In genomic region chr12:8504351-8504750, GRCh38 we compare ENCODE assay signal across 22 cellular contexts. TPM values are rescaled to one million over a fixed set of nuclear protein-coding genes. Genes with fewer than 3 reads are reported as not detected.
A peak's percentile ranks its signal among the peaks of the same experiment; 100 is the strongest.
DNase-seq lines count a peak whose midpoint lies in the region; ATAC-seq and TF ChIP-seq lines count a peak whose summit lies in the region.
"Had no signal": no experiment of that assay in that cellular context is flagged by ENCODE, and none has a peak within 500 bp of the region (broad histone marks: within the 10 kb centered on the region; RNA-seq: fewer than 3 reads in every experiment).

No MANE protein-coding gene starts in this region.

- H3K27ac ChIP-seq in foreskin keratinocyte: no peak overlapping the region
- H3K27ac ChIP-seq in dorsolateral prefrontal cortex: no peak overlapping the region
- H3K27ac ChIP-seq: BLaER1 had no signal

- peaks cover 4% of the 10 kb centered on the region for H3K4me1 Mint-ChIP-seq in activated T-helper 2 cell treated with anti-CD3 and anti-CD28 coated beads, Interferon-gamma antibody, Interleukin-2, Interleukin-4, amounts not matched to agents 10 μg/mL and 5 μg/mL and 100 μg/mL, durations not matched to agents 14 hours and 24 hours and 36 hours (ENCODE audit: low read depth)

- peak; percentile 29 for ATAC-seq in foreskin keratinocyte
- no peak for ATAC-seq in GM21825 (IDR thresholded peaks at IDR 0.05; ENCODE audit: unreplicated experiment)
- no peak for ATAC-seq in HG03469 (IDR thresholded peaks at IDR 0.05; ENCODE audit: unreplicated experiment)

- no peaks in the 10 kb centered on the region for H3K4me1 ChIP-seq in foreskin keratinocyte
- H3K4me1 ChIP-seq: BE2C, Caco-2 had no signal

- H3K27ac Mint-ChIP-seq in activated T-helper 2 cell treated with anti-CD3 and anti-CD28 coated beads, Interferon-gamma antibody, Interleukin-2, Interleukin-4, amounts not matched to agents 10 μg/mL and 5 μg/mL and 100 μg/mL, durations not matched to agents 14 hours and 24 hours and 36 hours: no peak overlapping the region
- H3K27ac Mint-ChIP-seq: CD14-positive monocyte; CD4-positive, alpha-beta memory T cell; CD4-positive, CD25-positive, alpha-beta regulatory T cell; CD8-positive, alpha-beta memory T cell had no signal

- H3K4me3 Mint-ChIP-seq in activated T-helper 2 cell treated with anti-CD3 and anti-CD28 coated beads, Interferon-gamma antibody, Interleukin-2, Interleukin-4, amounts not matched to agents 10 μg/mL and 5 μg/mL and 100 μg/mL, durations not matched to agents 14 hours and 24 hours and 36 hours (ENCODE audit: low read depth): no peak overlapping the region
- H3K4me3 Mint-ChIP-seq: CD14-positive monocyte; CD4-positive, alpha-beta memory T cell; CD4-positive, CD25-positive, alpha-beta regulatory T cell; CD8-positive, alpha-beta memory T cell had no signal

- TF ChIP-seq CTCF in epithelial cell of esophagus (IDR thresholded peaks at IDR 0.05; ENCODE audit: insufficient read depth, low read depth, low read length, missing control alignments): no peak
- no peak for TF ChIP-seq CTCF in foreskin keratinocyte (conservative IDR thresholded peaks at IDR 0.05)
- no peak for TF ChIP-seq CTCF in dorsolateral prefrontal cortex (IDR thresholded peaks at IDR 0.05 in 54 of 56, conservative IDR thresholded peaks at IDR 0.05 in 2 of 56; ENCODE audit: low read depth in 1 of 56, partially characterized antibody in 56 of 56)

- H3K27me3 ChIP-seq in foreskin keratinocyte (peaks cover 8% of the 10 kb centered on the region), dorsolateral prefrontal cortex (peaks cover 0 to 8% (median 0%) of the 10 kb centered on the region in 45 donors)
- H3K27me3 ChIP-seq: BE2C, BLaER1 had no signal

- H3K9me3 Mint-ChIP-seq in activated T-helper 2 cell treated with anti-CD3 and anti-CD28 coated beads, Interferon-gamma antibody, Interleukin-2, Interleukin-4, amounts not matched to agents 10 μg/mL and 5 μg/mL and 100 μg/mL, durations not matched to agents 14 hours and 24 hours and 36 hours: no peaks in the 10 kb centered on the region
- H3K9me3 Mint-ChIP-seq: CD14-positive monocyte; CD4-positive, alpha-beta memory T cell; CD8-positive, alpha-beta memory T cell had no signal

- H3K36me3 Mint-ChIP-seq in activated T-helper 2 cell treated with anti-CD3 and anti-CD28 coated beads, Interferon-gamma antibody, Interleukin-2, Interleukin-4, amounts not matched to agents 10 μg/mL and 5 μg/mL and 100 μg/mL, durations not matched to agents 14 hours and 24 hours and 36 hours (ENCODE audit: low read depth): no peaks in the 10 kb centered on the region
- H3K36me3 Mint-ChIP-seq: CD4-positive, alpha-beta memory T cell; CD4-positive, CD25-positive, alpha-beta regulatory T cell; CD8-positive, alpha-beta memory T cell had no signal

- H3K4me3 ChIP-seq in epithelial cell of esophagus (ENCODE audit: low read length) (no peak overlapping the region), dorsolateral prefrontal cortex (no peak overlapping the region)
- H3K4me3 ChIP-seq: BLaER1 had no signal

- peaks cover 41% of the 10 kb centered on the region for H3K27me3 Mint-ChIP-seq in activated T-helper 2 cell treated with anti-CD3 and anti-CD28 coated beads, Interferon-gamma antibody, Interleukin-2, Interleukin-4, amounts not matched to agents 10 μg/mL and 5 μg/mL and 100 μg/mL, durations not matched to agents 14 hours and 24 hours and 36 hours (ENCODE audit: low read depth)

- DNase-seq in RKO (ENCODE audit: low spot score) (peak; percentile 78), epithelial cell of esophagus (ENCODE audit: low read depth) (peak; percentile 27), foreskin keratinocyte (peak in 1 of 2 donors; percentile 34), dorsolateral prefrontal cortex (no peak)
- DNase-seq in activated T-helper 2 cell treated with anti-CD3 and anti-CD28 coated beads, Interferon-gamma antibody, Interleukin-2, Interleukin-4, amounts not matched to agents 10 μg/mL and 5 μg/mL and 100 μg/mL, durations not matched to agents 14 hours and 24 hours and 36 hours (ENCODE audit: low spot score): no peak
- DNase-seq: 8988T; ACHN; BE2C; C1 segment of cervical spinal cord; Caco-2; Calu3; CD4-positive, alpha-beta memory T cell; CD4-positive, CD25-positive, alpha-beta regulatory T cell; CD8-positive, alpha-beta memory T cell; DMS79 treated with DMSO at 0.1 percent for 48 hours; GF-D8 had no signal

- intact Hi-C loops in dorsolateral prefrontal cortex (cut with DNase I): no loop called here
- intact Hi-C loops in activated T-helper 2 cell treated with anti-CD3 and anti-CD28 coated beads, Interferon-gamma antibody, Interleukin-2, Interleukin-4, amounts not matched to agents 10 μg/mL and 5 μg/mL and 100 μg/mL, durations not matched to agents 14 hours and 24 hours and 36 hours (cut with micrococcal nuclease): no loop called here

RNA-seq across cellular contexts. Expression of gene CLEC4D, which starts 9.0 kb away (rescaled TPM):
- total RNA-seq in foreskin keratinocyte (not detected in 2 replicates), dorsolateral prefrontal cortex (1 to 10 TPM in 3 of 120 experiments, under 1 TPM in 22, not detected in 95; 0.23 to 1.9 (median 0.55) TPM)
- not detected in 2 replicates for polyA plus RNA-seq in foreskin keratinocyte
- total RNA-seq in activated T-helper 2 cell treated with anti-CD3 and anti-CD28 coated beads, Interferon-gamma antibody, Interleukin-2, Interleukin-4, amounts not matched to agents 10 μg/mL and 5 μg/mL and 100 μg/mL, durations not matched to agents 14 hours and 24 hours and 36 hours: not detected in 2 replicates
- total RNA-seq: A673; Caco-2; Calu3; CD4-positive, alpha-beta memory T cell; CD4-positive, CD25-positive, alpha-beta regulatory T cell; CD8-positive, alpha-beta memory T cell had no signal
- polyA plus RNA-seq: AG04450; CD4-positive, alpha-beta memory T cell; CD4-positive, CD25-positive, alpha-beta regulatory T cell; CD8-positive, alpha-beta memory T cell had no signal

RNA-seq across cellular contexts. Expression of gene CLEC4E, which starts 36.4 kb away (rescaled TPM):
- total RNA-seq in foreskin keratinocyte (not detected in 2 replicates), dorsolateral prefrontal cortex (10 to 100 TPM in 3 of 120 experiments, 1 to 10 TPM in 86, under 1 TPM in 18, not detected in 13; 0.31 to 11.9 (median 2.3) TPM)
- not detected in 2 replicates for polyA plus RNA-seq in foreskin keratinocyte
- not detected in 2 replicates for total RNA-seq in activated T-helper 2 cell treated with anti-CD3 and anti-CD28 coated beads, Interferon-gamma antibody, Interleukin-2, Interleukin-4, amounts not matched to agents 10 μg/mL and 5 μg/mL and 100 μg/mL, durations not matched to agents 14 hours and 24 hours and 36 hours
- total RNA-seq: A673; Caco-2; Calu3; CD4-positive, CD25-positive, alpha-beta regulatory T cell; CD8-positive, alpha-beta memory T cell had no signal
- polyA plus RNA-seq: AG04450; CD4-positive, alpha-beta memory T cell; CD8-positive, alpha-beta memory T cell had no signal

RNA-seq across cellular contexts. Expression of gene CLEC6A, which starts 48.6 kb away (rescaled TPM):
- total RNA-seq in foreskin keratinocyte: not detected in 2 replicates
- not detected in 2 replicates for polyA plus RNA-seq in foreskin keratinocyte
- total RNA-seq in dorsolateral prefrontal cortex: under 1 TPM in 1 of 120 experiments, not detected in 119; 0.59 TPM
- total RNA-seq in activated T-helper 2 cell treated with anti-CD3 and anti-CD28 coated beads, Interferon-gamma antibody, Interleukin-2, Interleukin-4, amounts not matched to agents 10 μg/mL and 5 μg/mL and 100 μg/mL, durations not matched to agents 14 hours and 24 hours and 36 hours: not detected in 2 replicates
- total RNA-seq: A673; Caco-2; Calu3; CD4-positive, alpha-beta memory T cell; CD4-positive, CD25-positive, alpha-beta regulatory T cell; CD8-positive, alpha-beta memory T cell had no signal
- polyA plus RNA-seq: AG04450; CD4-positive, alpha-beta memory T cell; CD4-positive, CD25-positive, alpha-beta regulatory T cell; CD8-positive, alpha-beta memory T cell had no signal

Comparison
In these comparisons a context has a peak if more than half of its experiments do, and no peak if none do; other contexts are left out.
1. DNase-seq: peak in RKO (single experiment) and epithelial cell of esophagus (single experiment); none in dorsolateral prefrontal cortex (0 of 10) and activated T-helper 2 cell treated with anti-CD3 and anti-CD28 coated beads, Interferon-gamma antibody, Interleukin-2, Interleukin-4, amounts not matched to agents 10 μg/mL and 5 μg/mL and 100 μg/mL, durations not matched to agents 14 hours and 24 hours and 36 hours (single experiment).